10 cellular contexts compared by ENCODE assay signal in genomic region chr2:240640939-240641338, GRCh38. TPM values are rescaled to one million over a fixed set of nuclear protein-coding genes. Genes with fewer than 3 reads are reported as not detected.
DNase-seq lines count a peak whose midpoint lies in the region; ATAC-seq, FAIRE-seq and TF ChIP-seq lines count a peak whose summit lies in the region.
"Had no signal": no experiment of that assay in that cellular context is flagged by ENCODE, and none has a peak within 500 bp of the region (broad histone marks: within the 10 kb centered on the region; RNA-seq: fewer than 3 reads in every experiment).

No MANE protein-coding gene starts in this region.

- no peak overlapping the region for H2BK12ac ChIP-seq in H1 (ENCODE audit: low read depth, low read length)

- no peak overlapping the region; a peak in 1 of 7 replicates for H3K9ac ChIP-seq in H1 (replicated peaks in 1 of 4; ENCODE audit: extremely low read depth in 1 of 4, low read depth in 3 of 4, low read length in 3 of 4)

- H3K27me3 Mint-ChIP-seq in activated CD4-positive, alpha-beta T cell treated with anti-CD3 and anti-CD28 coated beads, Interleukin-2, amount 10 ng/mL, durations not matched to agents 7 days and 5 days: peaks cover 3% of the 10 kb centered on the region
- H3K27me3 Mint-ChIP-seq in activated T-helper 17 cell treated with anti-CD3 and anti-CD28 coated beads, Interleukin-2, amount 50 U/mL, for 72 hours: no peaks in the 10 kb centered on the region

- peak; percentile 54 for DNase-seq in activated CD4-positive, alpha-beta T cell treated with anti-CD3 and anti-CD28 coated beads for 48 hours
- no peak for DNase-seq in activated CD4-positive, alpha-beta T cell treated with anti-CD3 and anti-CD28 coated beads, Interleukin-2, amount 10 ng/mL, durations not matched to agents 7 days and 5 days
- DNase-seq in NCI-H1930 (lab: John Stamatoyannopoulos, UW) (peak; percentile 6 to 11), H1 (ENCODE audit: low read depth in 1 of 2, low spot score in 2 of 2) (peak; percentile 49 to 84), psoas muscle (peak in 1 of 2 donors; percentile 68), spleen (no peak)

- no peak overlapping the region for H2BK5ac ChIP-seq in H1 (ENCODE audit: low read depth, low read length)

- no peak overlapping the region for H4K8ac ChIP-seq in H1 (ENCODE audit: extremely low read depth, insufficient read depth, low read length)

- no peak for TF ChIP-seq EP300 in H1 (IDR thresholded peaks at IDR 0.05; ENCODE audit: borderline replicate concordance in 1 of 2, low read depth in 2 of 2, low read length in 2 of 2)

- POLR2A ChIA-PET in activated CD4-positive, alpha-beta T cell treated with anti-CD3 and anti-CD28 coated beads, Interleukin-2, amount 10 ng/mL, durations not matched to agents 7 days and 5 days (lab: Charles Lee): no interaction called here
- POLR2A ChIA-PET in H1 (lab: Charles Lee; ENCODE audit: partially characterized antibody): no interaction called here

- H3K4me1 Mint-ChIP-seq in activated CD4-positive, alpha-beta T cell treated with anti-CD3 and anti-CD28 coated beads, Interleukin-2, amount 10 ng/mL, durations not matched to agents 7 days and 5 days: peaks cover 4% of the 10 kb centered on the region
- no peaks in the 10 kb centered on the region for H3K4me1 Mint-ChIP-seq in activated T-helper 17 cell treated with anti-CD3 and anti-CD28 coated beads, Interleukin-2, amount 50 U/mL, for 72 hours

- H3K36me3 Mint-ChIP-seq in activated CD4-positive, alpha-beta T cell treated with anti-CD3 and anti-CD28 coated beads, Interleukin-2, amount 10 ng/mL, durations not matched to agents 7 days and 5 days (ENCODE audit: low read depth): no peaks in the 10 kb centered on the region
- H3K36me3 Mint-ChIP-seq in activated T-helper 17 cell treated with anti-CD3 and anti-CD28 coated beads, Interleukin-2, amount 50 U/mL, for 72 hours (ENCODE audit: low read depth): no peaks in the 10 kb centered on the region

- no peak overlapping the region for H3K27ac Mint-ChIP-seq in activated CD4-positive, alpha-beta T cell treated with anti-CD3 and anti-CD28 coated beads, Interleukin-2, amount 10 ng/mL, durations not matched to agents 7 days and 5 days
- H3K27ac Mint-ChIP-seq in activated T-helper 17 cell treated with anti-CD3 and anti-CD28 coated beads, Interleukin-2, amount 50 U/mL, for 72 hours: no peak overlapping the region

- no peak overlapping the region for H3K4me3 ChIP-seq in H1 (ENCODE audit: extremely low read depth in 1 of 4, insufficient read depth in 2 of 4, low read depth in 3 of 4, low read length in 4 of 4)
- H3K4me3 ChIP-seq in psoas muscle: no peak overlapping the region
- no peak overlapping the region for H3K4me3 ChIP-seq in spleen

- CTCF ChIA-PET in activated CD4-positive, alpha-beta T cell treated with anti-CD3 and anti-CD28 coated beads, Interleukin-2, amount 10 ng/mL, durations not matched to agents 7 days and 5 days (lab: Charles Lee): interaction anchor here (0.6 to 1.3 kb wide), 2 partner anchors 75 to 201 kb away, joined by 3 to 4 read pairs; no protein-coding TSS in a partner anchor
- CTCF ChIA-PET in H1 (lab: Charles Lee; ENCODE audit: partially characterized antibody): interaction anchor here (0.6 to 1.3 kb wide), 5 partner anchors 11 to 71 kb away, joined by 3 to 5 read pairs (median 4); no protein-coding TSS in a partner anchor

- no peak overlapping the region for H2BK120ac ChIP-seq in H1 (replicated peaks; ENCODE audit: low read depth, low read length)

- ATAC-seq in psoas muscle: peak in 3 of 4 donors; percentile 39 to 62 (median 61)
- no peak for ATAC-seq in activated T-helper 17 cell treated with anti-CD3 and anti-CD28 coated beads, Interleukin-2, amount 50 U/mL, for 72 hours (replicated peaks)
- no peak for ATAC-seq in activated CD4-positive, CD25-positive, alpha-beta regulatory T cell treated with anti-CD3 and anti-CD28 coated beads, Interleukin-2, amount 50 U/mL, for 24 hours

- intact Hi-C loops in psoas muscle (cut with DNase I): no loop called here
- intact Hi-C loops in spleen (cut with DNase I; ENCODE audit: low total_unique reads): no loop called here

- TF ChIP-seq POLR2A in H1 (IDR thresholded peaks at IDR 0.05; ENCODE audit: control extremely low read depth in 1 of 2, low read depth in 2 of 2, low read length in 2 of 2): no peak
- TF ChIP-seq POLR2A in spleen (IDR thresholded peaks at IDR 0.05): no peak

- H3K23ac ChIP-seq in H1 (ENCODE audit: insufficient read length): no peak overlapping the region

- no peaks in the 10 kb centered on the region for H3K79me2 ChIP-seq in H1 (ENCODE audit: control insufficient read depth in 1 of 2, insufficient read depth in 2 of 2, low read length in 2 of 2)

- H2BK20ac ChIP-seq in H1 (ENCODE audit: low read length): no peak overlapping the region

- H3K14ac ChIP-seq in H1 (ENCODE audit: insufficient read length): no peak overlapping the region

- no peak overlapping the region for H4K91ac ChIP-seq in H1 (replicated peaks; ENCODE audit: insufficient read length, low read length)

- H3K23me2 ChIP-seq in H1 (ENCODE audit: low read depth, low read length): no peaks in the 10 kb centered on the region

- no peak overlapping the region for H4K5ac ChIP-seq in H1 (ENCODE audit: insufficient read length, low read depth, low read length)

- H3K79me1 ChIP-seq in H1 (ENCODE audit: low read depth, low read length): no peaks in the 10 kb centered on the region

- H4K20me1 ChIP-seq in H1 (replicated peaks in 1 of 2; ENCODE audit: control insufficient read depth in 1 of 2, insufficient read depth in 2 of 2, low read length in 2 of 2): no peaks in the 10 kb centered on the region

- FAIRE-seq in H1 (lab: Jason Lieb, UNC): no peak
- FAIRE-seq: astrocyte had no signal

- TF ChIP-seq CTCF in H1 (IDR thresholded peaks at IDR 0.05; ENCODE audit: control extremely low read depth in 1 of 3, insufficient read depth in 1 of 3, low read depth in 1 of 3, low read length in 3 of 3) (peak; percentile 85 to 95 (median 93)), psoas muscle (IDR thresholded peaks at IDR 0.05) (peak; percentile 34), spleen (IDR thresholded peaks at IDR 0.05 in 8 of 11, conservative IDR thresholded peaks at IDR 0.05 in 3 of 11) (peak in 4 of 11 experiments; percentile 15 to 35 (median 28))

- H3K36me3 ChIP-seq in H1 (ENCODE audit: control insufficient read depth in 2 of 4, insufficient read depth in 4 of 4, low read length in 3 of 4) (no peaks in the 10 kb centered on the region), psoas muscle (ENCODE audit: insufficient read depth in 1 of 2, low read depth in 1 of 2) (no peaks in the 10 kb centered on the region), spleen (no peaks in the 10 kb centered on the region)

- H2AFZ ChIP-seq in H1 (ENCODE audit: low read length): no peak overlapping the region

- H3K27ac ChIP-seq in H1 (ENCODE audit: low read depth, low read length): no peak overlapping the region
- no peak overlapping the region for H3K27ac ChIP-seq in psoas muscle
- no peak overlapping the region for H3K27ac ChIP-seq in spleen

- no peak overlapping the region for H3K18ac ChIP-seq in H1 (ENCODE audit: extremely low read depth, low read length)

- peaks cover 1% of the 10 kb centered on the region for H3K9me3 Mint-ChIP-seq in activated CD4-positive, alpha-beta T cell treated with anti-CD3 and anti-CD28 coated beads, Interleukin-2, amount 10 ng/mL, durations not matched to agents 7 days and 5 days
- no peaks in the 10 kb centered on the region for H3K9me3 Mint-ChIP-seq in activated T-helper 17 cell treated with anti-CD3 and anti-CD28 coated beads, Interleukin-2, amount 50 U/mL, for 72 hours

- H3K56ac ChIP-seq in H1 (replicated peaks; ENCODE audit: insufficient read length, low read depth, low read length): no peak overlapping the region

- H3K4me3 Mint-ChIP-seq in activated CD4-positive, alpha-beta T cell treated with anti-CD3 and anti-CD28 coated beads, Interleukin-2, amount 10 ng/mL, durations not matched to agents 7 days and 5 days: no peak overlapping the region
- H3K4me3 Mint-ChIP-seq in activated T-helper 17 cell treated with anti-CD3 and anti-CD28 coated beads, Interleukin-2, amount 50 U/mL, for 72 hours: no peak overlapping the region

- 7% methylated on average over 6 of the region's 16 CpGs; no CpG with 5 or more reads in 1 of the 2 experiments for WGBS in H1 (ENCODE audit: extremely low coverage in 1 of 2, insufficient coverage in 1 of 2, insufficient read length in 1 of 2, insufficient replicate concordance in 2 of 2, low coverage in 1 of 2, low lambda C conversion rate in 2 of 2, missing lambda C conversion rate in 1 of 2), 2 experiments
- WGBS in psoas muscle, 3 donors: 15 to 22% (median 20%) methylated on average over 15 to 16 of the region's 16 CpGs
- 22 to 47% (median 32%) methylated on average over 12 to 16 of the region's 16 CpGs for whole genome bisulfite sequencing in spleen, 5 donors

- peak; percentile 61 to 76 for TF ChIP-seq RAD21 in H1 (IDR thresholded peaks at IDR 0.05 in 1 of 2, conservative IDR thresholded peaks at IDR 0.05 in 1 of 2; ENCODE audit: low read depth in 2 of 2, low read length in 2 of 2)

- no peak overlapping the region for H3K4me2 ChIP-seq in H1 (ENCODE audit: insufficient read depth in 1 of 2, low read depth in 2 of 2, low read length in 2 of 2)

- no peak overlapping the region for H3K4ac ChIP-seq in H1 (replicated peaks; ENCODE audit: insufficient read length, low read depth, low read length)

- H3K9me3 ChIP-seq in H1 (ENCODE audit: insufficient read depth in 2 of 2, low read depth in 1 of 2, low read length in 1 of 2) (peaks cover 0 to 18% of the 10 kb centered on the region in 2 experiments; a peak in 2 of 4 replicates), psoas muscle (no peaks in the 10 kb centered on the region), spleen (peaks cover 0 to 2% (median 0%) of the 10 kb centered on the region in 8 donors)

- H2AK5ac ChIP-seq in H1 (ENCODE audit: low read depth, low read length): no peak overlapping the region

- H3K27me3 ChIP-seq in H1 (replicated peaks in 1 of 4; ENCODE audit: control insufficient read depth in 3 of 4, extremely low read depth in 1 of 4, insufficient read depth in 3 of 4, low read length in 3 of 4) (peaks cover 0 to 2% (median 0%) of the 10 kb centered on the region in 4 experiments; a peak in 3 of 7 replicates), psoas muscle (ENCODE audit: insufficient read depth in 3 of 3, low read length in 2 of 3) (peaks cover 0 to 13% (median 8%) of the 10 kb centered on the region in 3 donors), spleen (replicated peaks in 1 of 7) (peaks cover 0 to 36% (median 9%) of the 10 kb centered on the region in 7 donors)

- no peak overlapping the region for H2BK15ac ChIP-seq in H1 (ENCODE audit: low read length)

- H3K4me1 ChIP-seq in H1 (replicated peaks in 1 of 4; ENCODE audit: control insufficient read depth in 3 of 4, insufficient read depth in 4 of 4, low read length in 3 of 4) (no peaks in the 10 kb centered on the region; a peak in 1 of 7 replicates), psoas muscle (no peaks in the 10 kb centered on the region), spleen (no peaks in the 10 kb centered on the region)

RNA-seq across cellular contexts. Expression of gene GPR35, which starts 15.7 kb away (rescaled TPM):
- total RNA-seq in activated CD4-positive, alpha-beta T cell treated with anti-CD3 and anti-CD28 coated beads, Interleukin-2, amount 10 ng/mL, durations not matched to agents 7 days and 5 days: 1 to 10 TPM; 4.1 to 5.1 TPM
- total RNA-seq in H1 (2021; fragmentation: NEBNext Ultra II Directional; extraction: Animal tissue kit (Norgen Biotek cat#: 25700)): 0.29 TPM in 1 of 2 replicates, not detected in the other
- polyA plus RNA-seq in H1 (2011; rRNA removed): 0.47 and 0.67 TPM in 2 replicates
- 0.70 TPM for polyA plus RNA-seq in H1 (2011; cell fraction: cytosol; rRNA removed)
- polyA plus RNA-seq in H1 (2011; cell fraction: nucleus; rRNA removed): 2.6 TPM
- 0.23 to 0.51 TPM (median 0.37 TPM) in 4 replicates for polyA plus RNA-seq in H1 (2012, experiment 1 of 2)
- 0.29 TPM for polyA plus RNA-seq in H1 (2012, experiment 2 of 2)
- 0.24 TPM for polyA plus RNA-seq in H1 (2013, experiment 1 of 2)
- 0.13 TPM for polyA plus RNA-seq in H1 (2013, experiment 2 of 2)
- not detected in 2 replicates for polyA minus RNA-seq in H1 (2011; rRNA and poly(A)+ RNA removed)
- not detected for polyA minus RNA-seq in H1 (2011; cell fraction: cytosol; rRNA and poly(A)+ RNA removed)
- 0.30 TPM for polyA minus RNA-seq in H1 (2011; cell fraction: nucleus; rRNA and poly(A)+ RNA removed)
- under 1 TPM; 0.36 to 0.92 (median 0.68) TPM for total RNA-seq in psoas muscle
- polyA plus RNA-seq in psoas muscle: under 1 TPM; 0.30 to 0.89 (median 0.58) TPM
- total RNA-seq in activated T-helper 17 cell treated with anti-CD3 and anti-CD28 coated beads, Interleukin-2, amount 50 U/mL, for 72 hours: 1 to 10 TPM; 2.0 to 4.4 TPM
- 10 to 100 TPM; 10.3 to 25.3 (median 18.7) TPM for total RNA-seq in spleen
- 10 to 100 TPM in 2 of 3 donors, 1 to 10 TPM in 1; 7.4 to 19.1 (median 17.8) TPM for polyA plus RNA-seq in spleen

RNA-seq across cellular contexts. Expression of gene AQP12B, which starts 41.7 kb away (rescaled TPM):
- not detected for total RNA-seq in activated CD4-positive, alpha-beta T cell treated with anti-CD3 and anti-CD28 coated beads, Interleukin-2, amount 10 ng/mL, durations not matched to agents 7 days and 5 days
- total RNA-seq in H1 (2021; fragmentation: NEBNext Ultra II Directional; extraction: Animal tissue kit (Norgen Biotek cat#: 25700)): not detected in 2 replicates
- polyA plus RNA-seq in H1 (2011; rRNA removed): not detected in 2 replicates
- polyA plus RNA-seq in H1 (2011; cell fraction: cytosol; rRNA removed): not detected
- polyA plus RNA-seq in H1 (2011; cell fraction: nucleus; rRNA removed): not detected
- not detected in 4 replicates for polyA plus RNA-seq in H1 (2012, experiment 1 of 2)
- not detected for polyA plus RNA-seq in H1 (2012, experiment 2 of 2)
- not detected for polyA plus RNA-seq in H1 (2013, experiment 1 of 2)
- polyA plus RNA-seq in H1 (2013, experiment 2 of 2): not detected
- not detected in 2 replicates for polyA minus RNA-seq in H1 (2011; rRNA and poly(A)+ RNA removed)
- polyA minus RNA-seq in H1 (2011; cell fraction: cytosol; rRNA and poly(A)+ RNA removed): not detected
- not detected for polyA minus RNA-seq in H1 (2011; cell fraction: nucleus; rRNA and poly(A)+ RNA removed)
- total RNA-seq in psoas muscle: not detected
- not detected for polyA plus RNA-seq in psoas muscle
- not detected for total RNA-seq in activated T-helper 17 cell treated with anti-CD3 and anti-CD28 coated beads, Interleukin-2, amount 50 U/mL, for 72 hours
- total RNA-seq in spleen: under 1 TPM in 1 of 7 donors, not detected in 6; 0.95 TPM
- 1 to 10 TPM in 1 of 3 donors, under 1 TPM in 1, not detected in 1; 0.03 to 1.8 TPM for polyA plus RNA-seq in spleen
- total RNA-seq: astrocyte, renal cortical epithelial cell had no signal

RNA-seq across cellular contexts. Expression of gene AQP12A, which starts 50.7 kb away (rescaled TPM):
- total RNA-seq in activated CD4-positive, alpha-beta T cell treated with anti-CD3 and anti-CD28 coated beads, Interleukin-2, amount 10 ng/mL, durations not matched to agents 7 days and 5 days: not detected
- not detected in 2 replicates for total RNA-seq in H1 (2021; fragmentation: NEBNext Ultra II Directional; extraction: Animal tissue kit (Norgen Biotek cat#: 25700))
- not detected in 2 replicates for polyA plus RNA-seq in H1 (2011; rRNA removed)
- not detected for polyA plus RNA-seq in H1 (2011; cell fraction: cytosol; rRNA removed)
- polyA plus RNA-seq in H1 (2011; cell fraction: nucleus; rRNA removed): not detected
- not detected in 4 replicates for polyA plus RNA-seq in H1 (2012, experiment 1 of 2)
- polyA plus RNA-seq in H1 (2012, experiment 2 of 2): not detected
- polyA plus RNA-seq in H1 (2013, experiment 1 of 2): not detected
- not detected for polyA plus RNA-seq in H1 (2013, experiment 2 of 2)
- not detected in 2 replicates for polyA minus RNA-seq in H1 (2011; rRNA and poly(A)+ RNA removed)
- not detected for polyA minus RNA-seq in H1 (2011; cell fraction: cytosol; rRNA and poly(A)+ RNA removed)
- not detected for polyA minus RNA-seq in H1 (2011; cell fraction: nucleus; rRNA and poly(A)+ RNA removed)
- not detected for total RNA-seq in psoas muscle
- polyA plus RNA-seq in psoas muscle: not detected
- total RNA-seq in activated T-helper 17 cell treated with anti-CD3 and anti-CD28 coated beads, Interleukin-2, amount 50 U/mL, for 72 hours: not detected
- total RNA-seq in spleen: 1 to 10 TPM in 1 of 7 donors, not detected in 6; 1.6 TPM
- 1 to 10 TPM in 1 of 3 donors, not detected in 2; 1.8 TPM for polyA plus RNA-seq in spleen
- total RNA-seq: astrocyte, renal cortical epithelial cell had no signal

RNA-seq across cellular contexts. Expression of gene CAPN10, which starts 54.4 kb away (rescaled TPM):
- 10 to 100 TPM; 40.5 to 58.6 TPM for total RNA-seq in activated CD4-positive, alpha-beta T cell treated with anti-CD3 and anti-CD28 coated beads, Interleukin-2, amount 10 ng/mL, durations not matched to agents 7 days and 5 days
- total RNA-seq in H1 (2021; fragmentation: NEBNext Ultra II Directional; extraction: Animal tissue kit (Norgen Biotek cat#: 25700)): 39.8 and 40.7 TPM in 2 replicates
- 30.7 and 44.5 TPM in 2 replicates for polyA plus RNA-seq in H1 (2011; rRNA removed)
- 44.8 TPM for polyA plus RNA-seq in H1 (2011; cell fraction: cytosol; rRNA removed)
- polyA plus RNA-seq in H1 (2011; cell fraction: nucleus; rRNA removed): 302 TPM
- polyA plus RNA-seq in H1 (2012, experiment 1 of 2): 32.9 to 47.0 TPM (median 38.8 TPM) in 4 replicates
- 20.9 TPM for polyA plus RNA-seq in H1 (2012, experiment 2 of 2)
- 23.2 TPM for polyA plus RNA-seq in H1 (2013, experiment 1 of 2)
- polyA plus RNA-seq in H1 (2013, experiment 2 of 2): 19.7 TPM
- 12.4 and 12.5 TPM in 2 replicates for polyA minus RNA-seq in H1 (2011; rRNA and poly(A)+ RNA removed)
- 21.1 TPM for polyA minus RNA-seq in H1 (2011; cell fraction: cytosol; rRNA and poly(A)+ RNA removed)
- polyA minus RNA-seq in H1 (2011; cell fraction: nucleus; rRNA and poly(A)+ RNA removed): 62.2 TPM
- total RNA-seq in psoas muscle: 1 to 10 TPM; 5.0 to 9.9 (median 7.6) TPM
- polyA plus RNA-seq in psoas muscle: 10 to 100 TPM in 2 of 3 donors, 1 to 10 TPM in 1; 8.9 to 15.0 (median 13.1) TPM
- total RNA-seq in activated T-helper 17 cell treated with anti-CD3 and anti-CD28 coated beads, Interleukin-2, amount 50 U/mL, for 72 hours: 10 to 100 TPM; 28.6 to 42.3 TPM
- total RNA-seq in spleen: 10 to 100 TPM; 43.0 to 82.6 (median 59.4) TPM
- polyA plus RNA-seq in spleen: 10 to 100 TPM; 34.7 to 83.1 (median 66.1) TPM

Comparison
In these comparisons a context has a peak if more than half of its experiments do, and no peak if none do; other contexts are left out.
1. DNase-seq: peak in activated CD4-positive, alpha-beta T cell treated with anti-CD3 and anti-CD28 coated beads for 48 hours (single experiment), NCI-H1930 (2 of 2) and H1 (2 of 2); none in activated CD4-positive, alpha-beta T cell treated with anti-CD3 and anti-CD28 coated beads, Interleukin-2, amount 10 ng/mL, durations not matched to agents 7 days and 5 days (single experiment) and spleen (single experiment).
2. ATAC-seq: peak in psoas muscle (3 of 4); none in activated T-helper 17 cell treated with anti-CD3 and anti-CD28 coated beads, Interleukin-2, amount 50 U/mL, for 72 hours (single experiment) and activated CD4-positive, CD25-positive, alpha-beta regulatory T cell treated with anti-CD3 and anti-CD28 coated beads, Interleukin-2, amount 50 U/mL, for 24 hours (0 of 2).